Comparison of ENCODE assay signal across 24 cellular contexts in genomic region chr19:452829-453228, GRCh38. TPM values are rescaled to one million over a fixed set of nuclear protein-coding genes. Genes with fewer than 3 reads are reported as not detected.
DNase-seq lines count a peak whose midpoint lies in the region; ATAC-seq and TF ChIP-seq lines count a peak whose summit lies in the region.
"Had no signal": no experiment of that assay in that cellular context is flagged by ENCODE, and none has a peak within 500 bp of the region (broad histone marks: within the 10 kb centered on the region; RNA-seq: fewer than 3 reads in every experiment).

No MANE protein-coding gene starts in this region.

- H2AFZ ChIP-seq in osteoblast (ENCODE audit: low read length): no peak overlapping the region

- no peak for ATAC-seq in natural killer cell treated with Interleukin-12 subunit alpha and Interleukin-12 subunit beta and Interleukin-15 and Interleukin-18, amount 100 ng/mL, for 72 hours
- no peak for ATAC-seq in natural killer cell
- ATAC-seq: GM12878 had no signal

- H3K36me3 ChIP-seq in osteoblast (ENCODE audit: insufficient read depth, low read length): no peaks in the 10 kb centered on the region
- H3K36me3 ChIP-seq: BE2C, BLaER1 had no signal

- CTCF ChIA-PET in MCF 10A (lab: Yijun Ruan, JAX): no interaction called here

- H3K27me3 Mint-ChIP-seq in natural killer cell treated with Interleukin-12 subunit alpha and Interleukin-12 subunit beta and Interleukin-15 and Interleukin-18, amount 100 ng/mL, for 72 hours: peaks cover 4 to 6% of the 10 kb centered on the region in 2 donors
- H3K27me3 Mint-ChIP-seq in natural killer cell (ENCODE audit: low read depth in 2 of 2) (peaks cover 0 to 8% of the 10 kb centered on the region in 2 donors), MCF 10A (ENCODE audit: insufficient read depth, unreplicated experiment) (no peaks in the 10 kb centered on the region)

- H3K27ac ChIP-seq in osteoblast (ENCODE audit: low read depth, low read length): no peak overlapping the region
- H3K27ac ChIP-seq: BLaER1 had no signal

- BruUV-seq in MCF 10A (replicated peaks; lab: Mats Ljungman, UMichigan): no TSS peak

- H3K27ac Mint-ChIP-seq in natural killer cell treated with Interleukin-12 subunit alpha and Interleukin-12 subunit beta and Interleukin-15 and Interleukin-18, amount 100 ng/mL, for 72 hours: no peak overlapping the region
- H3K27ac Mint-ChIP-seq in natural killer cell: no peak overlapping the region
- H3K27ac Mint-ChIP-seq in MCF 10A (ENCODE audit: low read depth, unreplicated experiment): no peak overlapping the region
- H3K27ac Mint-ChIP-seq: CD14-positive monocyte; CD4-positive, alpha-beta memory T cell; CD4-positive, CD25-positive, alpha-beta regulatory T cell; CD8-positive, alpha-beta memory T cell had no signal

- no peak overlapping the region for H3K4me3 Mint-ChIP-seq in natural killer cell treated with Interleukin-12 subunit alpha and Interleukin-12 subunit beta and Interleukin-15 and Interleukin-18, amount 100 ng/mL, for 72 hours
- H3K4me3 Mint-ChIP-seq in natural killer cell (no peak overlapping the region), MCF 10A (ENCODE audit: unreplicated experiment) (no peak overlapping the region)
- H3K4me3 Mint-ChIP-seq: CD14-positive monocyte; CD4-positive, alpha-beta memory T cell; CD4-positive, CD25-positive, alpha-beta regulatory T cell; CD8-positive, alpha-beta memory T cell had no signal

- no peak overlapping the region for H3K4me2 ChIP-seq in osteoblast (ENCODE audit: insufficient read depth, low read length)
- H3K4me2 ChIP-seq: BLaER1 had no signal

- peak; percentile 59 for DNase-seq in natural killer cell treated with Interleukin-12 subunit alpha and Interleukin-12 subunit beta and Interleukin-15 and Interleukin-18, amount 100 ng/mL, for 72 hours (ENCODE audit: low spot score)
- DNase-seq in natural killer cell (no peak), osteoblast (ENCODE audit: insufficient read length, low spot score, missing footprints) (peak; percentile 82), MCF 10A (ENCODE audit: unreplicated experiment) (no peak), H4 (ENCODE audit: low spot score) (no peak)
- DNase-seq: 8988T; ACHN; BE2C; C1 segment of cervical spinal cord; CD4-positive, alpha-beta memory T cell; CD4-positive, CD25-positive, alpha-beta regulatory T cell; CD8-positive, alpha-beta memory T cell; COR-L47; DMS 273 treated with DMSO at 0.1 percent for 48 hours; DMS153; DMS53; DMS79; DND-41; EL; GDM1 had no signal

- no peaks in the 10 kb centered on the region for H3K36me3 Mint-ChIP-seq in natural killer cell treated with Interleukin-12 subunit alpha and Interleukin-12 subunit beta and Interleukin-15 and Interleukin-18, amount 100 ng/mL, for 72 hours
- H3K36me3 Mint-ChIP-seq in natural killer cell (no peaks in the 10 kb centered on the region), MCF 10A (ENCODE audit: insufficient read depth, unreplicated experiment) (peaks cover 10% of the 10 kb centered on the region)
- H3K36me3 Mint-ChIP-seq: CD14-positive monocyte; CD4-positive, alpha-beta memory T cell; CD4-positive, CD25-positive, alpha-beta regulatory T cell; CD8-positive, alpha-beta memory T cell had no signal

- H4K20me1 ChIP-seq in osteoblast (ENCODE audit: insufficient read depth, low read length): no peaks in the 10 kb centered on the region
- H4K20me1 ChIP-seq: BLaER1 had no signal

- no peak overlapping the region for H3K4me3 ChIP-seq in osteoblast (ENCODE audit: insufficient read depth, low read length)
- H3K4me3 ChIP-seq: BLaER1, GM12878 had no signal

- H3K9me3 Mint-ChIP-seq in natural killer cell treated with Interleukin-12 subunit alpha and Interleukin-12 subunit beta and Interleukin-15 and Interleukin-18, amount 100 ng/mL, for 72 hours: no peaks in the 10 kb centered on the region
- H3K9me3 Mint-ChIP-seq in natural killer cell (no peaks in the 10 kb centered on the region), MCF 10A (ENCODE audit: unreplicated experiment) (no peaks in the 10 kb centered on the region)

- H3K79me2 ChIP-seq in osteoblast (ENCODE audit: insufficient read depth, low read length): no peaks in the 10 kb centered on the region

- TF ChIP-seq CTCF in natural killer cell (IDR thresholded peaks at IDR 0.05) (no peak), osteoblast (IDR thresholded peaks at IDR 0.05; ENCODE audit: extremely low read depth, low read depth, low read length) (no peak), MCF 10A (IDR thresholded peaks at IDR 0.05; ENCODE audit: unreplicated experiment) (no peak)

- POLR2A ChIA-PET in MCF 10A (lab: Yijun Ruan, JAX): no interaction called here

- no peaks in the 10 kb centered on the region for H3K27me3 ChIP-seq in osteoblast (ENCODE audit: insufficient read depth, low read length)
- H3K27me3 ChIP-seq: BE2C, BLaER1 had no signal

- no peaks in the 10 kb centered on the region for H3K9me3 ChIP-seq in osteoblast (ENCODE audit: low read depth, low read length)

- peaks cover 0 to 5% of the 10 kb centered on the region in 2 donors for H3K4me1 Mint-ChIP-seq in natural killer cell treated with Interleukin-12 subunit alpha and Interleukin-12 subunit beta and Interleukin-15 and Interleukin-18, amount 100 ng/mL, for 72 hours (ENCODE audit: low read depth in 2 of 2)
- H3K4me1 Mint-ChIP-seq in natural killer cell: no peaks in the 10 kb centered on the region
- no peaks in the 10 kb centered on the region for H3K4me1 Mint-ChIP-seq in MCF 10A (ENCODE audit: insufficient read depth, unreplicated experiment)
- H3K4me1 Mint-ChIP-seq: CD14-positive monocyte; CD4-positive, alpha-beta memory T cell had no signal

- H3K4me1 ChIP-seq in osteoblast (ENCODE audit: insufficient read depth, low read length): no peaks in the 10 kb centered on the region
- H3K4me1 ChIP-seq: BE2C had no signal

- intact Hi-C loops in natural killer cell (cut with micrococcal nuclease): no loop called here
- intact Hi-C loops in MCF 10A (cut with micrococcal nuclease): no loop called here

RNA-seq across cellular contexts. Expression of gene SHC2, which starts 8.0 kb away (rescaled TPM):
- total RNA-seq in natural killer cell treated with Interleukin-12 subunit alpha and Interleukin-12 subunit beta and Interleukin-15 and Interleukin-18, amount 100 ng/mL, for 72 hours: under 1 TPM in 1 of 2 donors, not detected in 1; 0.67 TPM
- total RNA-seq in natural killer cell (under 1 TPM in 1 of 3 donors, not detected in 2; 0.75 TPM), osteoblast (0.36 and 1.5 TPM in 2 replicates), MCF 10A (2022) (0.77 and 2.8 TPM in 2 replicates)
- 1.4 and 2.0 TPM in 2 replicates for total RNA-seq in H4 (2014; rRNA removed; shearing (Covaris generic))
- total RNA-seq: CD4-positive, CD25-positive, alpha-beta regulatory T cell had no signal

RNA-seq across cellular contexts. Expression of gene MADCAM1, which starts 43.5 kb away (rescaled TPM):
- under 1 TPM in 1 of 2 donors, not detected in 1; 0.33 TPM for total RNA-seq in natural killer cell treated with Interleukin-12 subunit alpha and Interleukin-12 subunit beta and Interleukin-15 and Interleukin-18, amount 100 ng/mL, for 72 hours
- total RNA-seq in natural killer cell (under 1 TPM in 2 of 3 donors, not detected in 1; 0.43 to 0.54 TPM), osteoblast (0.59 and 0.72 TPM in 2 replicates), MCF 10A (2022) (0.25 and 0.47 TPM in 2 replicates)
- total RNA-seq in H4 (2014; rRNA removed; shearing (Covaris generic)): not detected in 2 replicates
- total RNA-seq: Daoy had no signal

RNA-seq across cellular contexts. Expression of gene C2CD4C, which starts 43.9 kb away (rescaled TPM):
- not detected for total RNA-seq in natural killer cell treated with Interleukin-12 subunit alpha and Interleukin-12 subunit beta and Interleukin-15 and Interleukin-18, amount 100 ng/mL, for 72 hours
- total RNA-seq in natural killer cell (not detected), osteoblast (not detected in 2 replicates), MCF 10A (2022) (0.49 and 0.88 TPM in 2 replicates)
- total RNA-seq in H4 (2014; rRNA removed; shearing (Covaris generic)): 0.78 and 0.93 TPM in 2 replicates
- total RNA-seq: CD4-positive, alpha-beta memory T cell; CD4-positive, CD25-positive, alpha-beta regulatory T cell; CD8-positive, alpha-beta memory T cell; Daoy; GM12878 had no signal

RNA-seq across cellular contexts. Expression of gene TPGS1, which starts 54.5 kb away (rescaled TPM):
- total RNA-seq in natural killer cell treated with Interleukin-12 subunit alpha and Interleukin-12 subunit beta and Interleukin-15 and Interleukin-18, amount 100 ng/mL, for 72 hours: 10 to 100 TPM; 16.3 to 17.7 TPM
- total RNA-seq in natural killer cell: 10 to 100 TPM; 18.7 to 20.6 (median 18.9) TPM
- 38.3 and 47.8 TPM in 2 replicates for total RNA-seq in osteoblast
- 11.9 and 12.6 TPM in 2 replicates for total RNA-seq in MCF 10A (2022)
- total RNA-seq in H4 (2014; rRNA removed; shearing (Covaris generic)): 28.3 and 45.8 TPM in 2 replicates

Comparison
In these comparisons a context has a peak if more than half of its experiments do, and no peak if none do; other contexts are left out.
1. DNase-seq: peak in natural killer cell treated with Interleukin-12 subunit alpha and Interleukin-12 subunit beta and Interleukin-15 and Interleukin-18, amount 100 ng/mL, for 72 hours (single experiment) and osteoblast (single experiment); none in natural killer cell (single experiment), MCF 10A (single experiment) and H4 (single experiment).